Comparison of ENCODE assay signal across 8 cellular contexts in the genomic region with DNA sequence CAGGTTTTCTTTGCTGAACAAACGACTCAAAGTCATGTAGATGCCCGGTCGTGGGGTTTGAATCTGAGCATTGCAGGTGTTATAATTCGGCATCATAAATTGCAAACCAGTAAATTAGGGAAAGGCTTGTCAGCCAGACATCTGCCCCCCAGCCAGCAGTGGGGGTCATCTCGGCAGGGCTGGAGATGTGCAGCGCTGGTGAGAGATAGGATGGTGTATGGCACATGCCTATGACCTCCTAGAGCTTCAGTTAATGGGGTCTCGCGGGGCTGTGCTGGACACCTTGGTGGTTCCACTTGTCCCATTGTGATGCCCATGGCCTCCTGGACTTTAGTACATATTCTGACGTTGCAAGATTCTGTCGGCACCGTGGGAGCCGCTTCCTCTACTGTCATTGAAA.
DNase-seq lines count a peak whose midpoint lies in the region; ATAC-seq and TF ChIP-seq lines count a peak whose summit lies in the region.
"Not testable (repeated sequence)": the region's sequence is repeated elsewhere in the genome, so short reads cannot be mapped to it uniquely, and the experiment has no call there.

No MANE protein-coding gene starts in this region.

- H3K4me1 Mint-ChIP-seq in activated CD8-positive, alpha-beta T cell treated with anti-CD3 and anti-CD28 coated beads for 36 hours (ENCODE audit: low read depth); brain; type B pancreatic cell (ENCODE audit: unreplicated experiment): not testable (repeated sequence)

- H3K27me3 Mint-ChIP-seq in activated CD8-positive, alpha-beta T cell treated with anti-CD3 and anti-CD28 coated beads for 36 hours; type B pancreatic cell: not testable (repeated sequence)
- peaks cover 12% of the 10 kb centered on the region for H3K27me3 Mint-ChIP-seq in brain

- intact Hi-C loops in activated CD8-positive, alpha-beta T cell treated with anti-CD3 and anti-CD28 coated beads for 36 hours (cut with micrococcal nuclease); right lobe of liver (cut with DNase I); posterior vena cava (cut with DNase I): not testable (repeated sequence)

- peak overlapping the region; percentile 28 for H3K4me3 ChIP-seq in OCI-LY3 (ENCODE audit: low read length)
- not testable (repeated sequence) for H3K4me3 ChIP-seq in fibroblast of the aortic adventitia (ENCODE audit: low read depth, low read length); right lobe of liver

- peaks cover 13% of the 10 kb centered on the region for H3K4me1 ChIP-seq in OCI-LY3 (ENCODE audit: low read length)
- not testable (repeated sequence) for H3K4me1 ChIP-seq in right lobe of liver

- peak overlapping the region; percentile 22; the same call in 1 of the 2 replicates for H3K9ac ChIP-seq in OCI-LY3 (ENCODE audit: low read length)

- not testable (repeated sequence) for H3K9me3 Mint-ChIP-seq in activated CD8-positive, alpha-beta T cell treated with anti-CD3 and anti-CD28 coated beads for 36 hours; brain; type B pancreatic cell

- H3K27ac Mint-ChIP-seq in activated CD8-positive, alpha-beta T cell treated with anti-CD3 and anti-CD28 coated beads for 36 hours; type B pancreatic cell: not testable (repeated sequence)
- peak overlapping the region in 1 of 5 experiments; percentile 82 for H3K27ac Mint-ChIP-seq in brain

- H3K4me3 Mint-ChIP-seq in activated CD8-positive, alpha-beta T cell treated with anti-CD3 and anti-CD28 coated beads for 36 hours; type B pancreatic cell: not testable (repeated sequence)
- H3K4me3 Mint-ChIP-seq in brain: peak overlapping the region in 2 of 5 experiments; percentile 56 to 69

- POLR2A ChIA-PET in activated CD8-positive, alpha-beta T cell treated with anti-CD3 and anti-CD28 coated beads for 36 hours (lab: Charles Lee): not testable (repeated sequence)

- H3K36me3 Mint-ChIP-seq in activated CD8-positive, alpha-beta T cell treated with anti-CD3 and anti-CD28 coated beads for 36 hours (ENCODE audit: low read depth); brain; type B pancreatic cell: not testable (repeated sequence)

- not testable (repeated sequence) for H3K27me3 ChIP-seq in OCI-LY3 (ENCODE audit: low read depth, low read length); right lobe of liver

- peak overlapping the region; percentile 42 for H3K4me2 ChIP-seq in OCI-LY3 (ENCODE audit: low read length)

- H3K79me2 ChIP-seq in OCI-LY3 (ENCODE audit: low read length): not testable (repeated sequence)

- TF ChIP-seq CTCF in OCI-LY3 (IDR thresholded peaks at IDR 0.05; ENCODE audit: low read depth, low read length); activated CD8-positive, alpha-beta T cell treated with anti-CD3 and anti-CD28 coated beads for 36 hours (IDR thresholded peaks at IDR 0.05); fibroblast of the aortic adventitia (IDR thresholded peaks at IDR 0.05; ENCODE audit: insufficient read depth, low read length): not testable (repeated sequence)
- TF ChIP-seq CTCF in brain (conservative IDR thresholded peaks at IDR 0.05): peak; percentile 31 to 64
- peak in 1 of 4 donors; percentile 28 for TF ChIP-seq CTCF in right lobe of liver (IDR thresholded peaks at IDR 0.05)
- peak; percentile 52 for TF ChIP-seq CTCF in type B pancreatic cell (conservative IDR thresholded peaks at IDR 0.05)

- WGBS in right lobe of liver (ENCODE audit: insufficient coverage, low coverage, low lambda C conversion rate, missing lambda C conversion rate): 30% methylated on average over 12 of the region's 12 CpGs

- CTCF ChIA-PET in activated CD8-positive, alpha-beta T cell treated with anti-CD3 and anti-CD28 coated beads for 36 hours (lab: Charles Lee): interaction anchor here (1.4 to 3.5 kb wide), 2 partner anchors 10 to 14 kb away, joined by 7 to 63 read pairs; no protein-coding TSS in a partner anchor

- not testable (repeated sequence) for H3K9me3 ChIP-seq in OCI-LY3 (ENCODE audit: insufficient read depth, low read length); right lobe of liver

- H2AFZ ChIP-seq in OCI-LY3 (ENCODE audit: low read depth, low read length): not testable (repeated sequence)

- not testable (repeated sequence) for TF ChIP-seq POLR2A in right lobe of liver (IDR thresholded peaks at IDR 0.05)

- not testable (repeated sequence) for H3K36me3 ChIP-seq in OCI-LY3 (replicated peaks; ENCODE audit: low read depth, low read length); right lobe of liver

- H3K27ac ChIP-seq in OCI-LY3 (ENCODE audit: low read length); right lobe of liver: not testable (repeated sequence)

- peak; percentile 1 for DNase-seq in Daoy (ENCODE audit: low read depth)
- DNase-seq in activated CD8-positive, alpha-beta T cell treated with anti-CD3 and anti-CD28 coated beads for 36 hours: peak; percentile 4
- DNase-seq in fibroblast of the aortic adventitia (ENCODE audit: low read depth): peak; percentile 2
- peak; percentile 52 to 75 (median 57) for DNase-seq in right lobe of liver
- peak; percentile 88 for DNase-seq in posterior vena cava (ENCODE audit: low spot score)
- peak; percentile 76 for DNase-seq in type B pancreatic cell (ENCODE audit: extremely low spot score, unreplicated experiment)

- not testable (repeated sequence) for H4K20me1 ChIP-seq in OCI-LY3 (ENCODE audit: insufficient read depth, low read length)

- not testable (repeated sequence) for ATAC-seq in activated CD8-positive, alpha-beta T cell treated with anti-CD3 and anti-CD28 coated beads for 36 hours; right lobe of liver

Comparison
In these comparisons a context has a peak if more than half of its experiments do, and no peak if none do; other contexts are left out.
1. DNase-seq: peak in every context shown above with its lines; median percentile 88 in posterior vena cava; 76 in type B pancreatic cell; 57 in right lobe of liver; 4 in activated CD8-positive, alpha-beta T cell treated with anti-CD3 and anti-CD28 coated beads for 36 hours; 2 in fibroblast of the aortic adventitia; 1 in Daoy.